ENCODE assay signal across 8 cellular contexts in genomic region chr10:97445722-97446639, GRCh38. TPM values are rescaled to one million over a fixed set of nuclear protein-coding genes. Genes with fewer than 3 reads are reported as not detected.
DNase-seq lines count a peak whose midpoint lies in the region; ATAC-seq and TF ChIP-seq lines count a peak whose summit lies in the region.

A gene with protein sequence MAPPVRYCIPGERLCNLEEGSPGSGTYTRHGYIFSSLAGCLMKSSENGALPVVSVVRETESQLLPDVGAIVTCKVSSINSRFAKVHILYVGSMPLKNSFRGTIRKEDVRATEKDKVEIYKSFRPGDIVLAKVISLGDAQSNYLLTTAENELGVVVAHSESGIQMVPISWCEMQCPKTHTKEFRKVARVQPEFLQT (minus strand): TSS chr10:97446006. CDS start chr10:97445985, 21 bp downstream.
Gene ZDHHC16, plus strand, starts transcription at chr10:97446175. Its CDS starts 5,501 bp downstream, at chr10:97451676.

- H3K4me3 ChIP-seq in KMS-11 (IDR thresholded peaks at IDR 0.05; ENCODE audit: insufficient read depth, low read depth, low read length) (peak within 1 kb of the TSS; percentile 43), Peyer's patch (peak within 1 kb of the TSS; percentile 73 to 96 (median 92)), esophagus muscularis mucosa (peak within 1 kb of the TSS; percentile 77 to 92 (median 90)), muscle layer of duodenum (ENCODE audit: low read depth in 1 of 2, low read length in 2 of 2) (peak within 1 kb of the TSS; percentile 82 to 100)

- H2AFZ ChIP-seq in KMS-11 (ENCODE audit: low read depth), result peak within 1 kb of the TSS; percentile 70

- H3K27me3 ChIP-seq in KMS-11 (ENCODE audit: insufficient read depth, low read depth) (no peaks in the 10 kb centered on the region), Peyer's patch (no peaks in the 10 kb centered on the region), esophagus muscularis mucosa (no peaks in the 10 kb centered on the region), muscle layer of duodenum (ENCODE audit: low read depth, low read length) (no peaks in the 10 kb centered on the region)

- TF ChIP-seq EP300 in esophagus muscularis mucosa (IDR thresholded peaks at IDR 0.05), result no peak

- H3K27ac ChIP-seq in KMS-11, result peak within 1 kb of the TSS; percentile 3; the same call in 1 of the 2 replicates
- H3K27ac ChIP-seq in Peyer's patch, result peak within 1 kb of the TSS; percentile 68 to 87 (median 72)
- peak within 1 kb of the TSS; percentile 74 to 85 (median 80) for H3K27ac ChIP-seq in esophagus muscularis mucosa (replicated peaks in 1 of 4)
- H3K27ac ChIP-seq in muscle layer of duodenum (ENCODE audit: low read length), result peak within 1 kb of the TSS; percentile 73

- TF ChIP-seq CTCF in KMS-11 (conservative IDR thresholded peaks at IDR 0.05; ENCODE audit: low read depth, low read length) (no peak; the same call in 1 of the 2 replicates), Peyer's patch (IDR thresholded peaks at IDR 0.05) (no peak), esophagus muscularis mucosa (IDR thresholded peaks at IDR 0.05) (peak in 1 of 3 experiments; percentile 45)

- DNase-seq in DMS79 (lab: John Stamatoyannopoulos, UW) (peak; percentile 77), Peyer's patch (peak; percentile 91 to 97 (median 92)), esophagus muscularis mucosa (ENCODE audit: extremely low spot score) (peak; percentile 98)
- peak; percentile 94 for DNase-seq in activated T-cell treated with anti-CD3 and anti-CD28 coated beads, Interleukin-2, amount 50 U/mL, for 48 hours
- DNase-seq in stimulated activated CD8-positive, alpha-beta memory T cell treated with anti-CD3 and anti-CD28 coated beads, Interleukin-7, amount 100 ng/mL, for 4 hours (ENCODE audit: low read depth in 2 of 2), result peak; percentile 88 to 89

- H3K79me2 ChIP-seq in KMS-11 (ENCODE audit: insufficient read depth, low read depth), result peaks cover 31% of the 10 kb centered on the region

- peak; percentile 47 to 68 for TF ChIP-seq POLR2A in Peyer's patch (IDR thresholded peaks at IDR 0.05)
- peak; percentile 32 for TF ChIP-seq POLR2A in esophagus muscularis mucosa (IDR thresholded peaks at IDR 0.05; ENCODE audit: low read depth)

- intact Hi-C loops in esophagus muscularis mucosa (cut with DNase I), result no loop called here

- peak within 1 kb of the TSS; percentile 97 for H3K4me2 ChIP-seq in KMS-11

- H3K36me3 ChIP-seq in KMS-11 (ENCODE audit: insufficient read depth) (no peaks in the 10 kb centered on the region), Peyer's patch (peaks cover 0 to 11% (median 0%) of the 10 kb centered on the region in 3 donors), esophagus muscularis mucosa (peaks cover 1 to 22% (median 12%) of the 10 kb centered on the region in 4 donors), muscle layer of duodenum (ENCODE audit: control insufficient read depth in 1 of 2, insufficient read depth in 2 of 2, low read length in 2 of 2) (peaks cover 0 to 3% of the 10 kb centered on the region in 2 donors)

- ATAC-seq in GM21737 (IDR thresholded peaks at IDR 0.05; ENCODE audit: unreplicated experiment), result peak; percentile 94

- H3K4me1 ChIP-seq in KMS-11 (ENCODE audit: low read depth, poor library complexity, severe bottlenecking) (peaks cover 41% of the 10 kb centered on the region), Peyer's patch (peaks cover 0 to 31% (median 12%) of the 10 kb centered on the region in 4 donors), esophagus muscularis mucosa (peaks cover 33 to 55% (median 45%) of the 10 kb centered on the region in 4 donors), muscle layer of duodenum (ENCODE audit: control insufficient read depth in 1 of 2, insufficient read depth in 2 of 2, low read length in 2 of 2) (peaks cover 6 to 27% of the 10 kb centered on the region in 2 donors)

- WGBS in esophagus muscularis mucosa, result 0% methylated on average over 21 of the region's 66 CpGs

- H3K9me3 ChIP-seq in Peyer's patch, result no peaks in the 10 kb centered on the region
- H3K9me3 ChIP-seq in esophagus muscularis mucosa, result no peaks in the 10 kb centered on the region
- no peaks in the 10 kb centered on the region for H3K9me3 ChIP-seq in muscle layer of duodenum (ENCODE audit: control insufficient read depth in 1 of 2, low read length in 2 of 2)

- peak within 1 kb of the TSS; percentile 51; the same call in 1 of the 2 replicates for H3K9ac ChIP-seq in KMS-11

- H4K20me1 ChIP-seq in KMS-11 (ENCODE audit: insufficient read depth), result no peaks in the 10 kb centered on the region

RNA-seq across cellular contexts. Expression of the first gene that starts in this region (rescaled TPM):
- total RNA-seq in Peyer's patch (10 to 100 TPM; 17.9 to 27.7 (median 23.0) TPM), esophagus muscularis mucosa (10 to 100 TPM; 21.9 to 41.9 (median 30.7) TPM)

RNA-seq across cellular contexts. Expression of gene ZDHHC16, which starts in this region (rescaled TPM):
- 10 to 100 TPM; 25.6 to 38.3 (median 28.4) TPM for total RNA-seq in Peyer's patch
- total RNA-seq in esophagus muscularis mucosa, result 10 to 100 TPM; 23.9 to 37.2 (median 28.3) TPM

Comparison
In these comparisons a context has a peak if more than half of its experiments do, and no peak if none do; other contexts are left out.
1. Peak in every context shown above with its lines: DNase-seq, ATAC-seq, H3K4me3 ChIP-seq and H3K27ac ChIP-seq.
2. H3K27ac ChIP-seq: peak in every context shown above with its lines; median percentile 80 in esophagus muscularis mucosa; 73 in muscle layer of duodenum; 72 in Peyer's patch; 3 in KMS-11.